ENCODE assay signal across 21 cellular contexts in genomic region chr1:85146972-85147359, GRCh38. TPM values are rescaled to one million over a fixed set of nuclear protein-coding genes. Genes with fewer than 3 reads are reported as not detected.
A peak's percentile ranks its signal among the peaks of the same experiment; 100 is the strongest.
DNase-seq lines count a peak whose midpoint lies in the region; ATAC-seq, FAIRE-seq and TF ChIP-seq lines count a peak whose summit lies in the region.
"Had no signal": no experiment of that assay in that cellular context is flagged by ENCODE, and none has a peak within 500 bp of the region (broad histone marks: within the 10 kb centered on the region; RNA-seq: fewer than 3 reads in every experiment).

No MANE protein-coding gene starts in this region.

- H3K9me3 ChIP-seq in H1 (ENCODE audit: insufficient read depth in 2 of 2, low read depth in 1 of 2, low read length in 1 of 2) (no peaks in the 10 kb centered on the region), neural progenitor cell (ENCODE audit: low read depth) (no peaks in the 10 kb centered on the region), tibial nerve (no peaks in the 10 kb centered on the region)
- H3K9me3 ChIP-seq: right atrium auricular region had no signal

- no peaks in the 10 kb centered on the region for H3K27me3 ChIP-seq in H1 (replicated peaks in 1 of 4; ENCODE audit: control insufficient read depth in 3 of 4, extremely low read depth in 1 of 4, insufficient read depth in 3 of 4, low read length in 3 of 4)
- no peaks in the 10 kb centered on the region for H3K27me3 ChIP-seq in neural progenitor cell
- no peaks in the 10 kb centered on the region for H3K27me3 ChIP-seq in tibial nerve
- H3K27me3 ChIP-seq: right atrium auricular region had no signal

- H3K4me1 ChIP-seq in H1 (replicated peaks in 1 of 4; ENCODE audit: control insufficient read depth in 3 of 4, insufficient read depth in 4 of 4, low read length in 3 of 4) (peaks cover 3 to 14% (median 10%) of the 10 kb centered on the region in 4 experiments; a peak in 5 of 7 replicates), neural progenitor cell (peaks cover 11% of the 10 kb centered on the region), tibial nerve (no peaks in the 10 kb centered on the region)

- in situ Hi-C loops in G401 (cut with HindIII; ENCODE audit: low sequenced_read_pairs): no loop called here

- no peak overlapping the region for H2BK15ac ChIP-seq in H1 (ENCODE audit: low read length)

- no peaks in the 10 kb centered on the region for H3K23me2 ChIP-seq in H1 (ENCODE audit: low read depth, low read length)

- FAIRE-seq in H1 (lab: Jason Lieb, UNC): no peak
- FAIRE-seq: TTC549 had no signal

- H3K9ac ChIP-seq in H1 (replicated peaks in 1 of 4; ENCODE audit: extremely low read depth in 1 of 4, low read depth in 3 of 4, low read length in 3 of 4) (no peak overlapping the region), neural progenitor cell (no peak overlapping the region)

- POLR2A ChIA-PET in H1 (lab: Charles Lee; ENCODE audit: partially characterized antibody): no interaction called here

- H3K79me1 ChIP-seq in H1 (ENCODE audit: low read depth, low read length): no peaks in the 10 kb centered on the region

- no peaks in the 10 kb centered on the region for H3K36me3 Mint-ChIP-seq in neural progenitor cell
- H3K36me3 Mint-ChIP-seq: naive B cell; stimulated activated naive B cell treated with anti-CD40 and anti-IgM and Interleukin-4, amounts not matched to agents 10 μg/mL and 1 μg/mL and 100 μg/mL, for 72 hours had no signal

- H3K27me3 Mint-ChIP-seq in neural progenitor cell (ENCODE audit: insufficient read depth, low read depth): no peaks in the 10 kb centered on the region
- no peaks in the 10 kb centered on the region for H3K27me3 Mint-ChIP-seq in stimulated activated naive CD8-positive, alpha-beta T cell treated with anti-CD3 and anti-CD28 coated beads, Interleukin-15, amount 100 ng/mL, for 72 hours

- H4K8ac ChIP-seq in H1 (ENCODE audit: extremely low read depth, insufficient read depth, low read length): no peak overlapping the region

- no peak overlapping the region for H3K56ac ChIP-seq in H1 (replicated peaks; ENCODE audit: insufficient read length, low read depth, low read length)

- H3K4me2 ChIP-seq in H1 (ENCODE audit: insufficient read depth in 1 of 2, low read depth in 2 of 2, low read length in 2 of 2) (no peak overlapping the region), neural progenitor cell (no peak overlapping the region)

- no peaks in the 10 kb centered on the region for H3K36me3 ChIP-seq in H1 (ENCODE audit: control insufficient read depth in 2 of 4, insufficient read depth in 4 of 4, low read length in 3 of 4)
- no peaks in the 10 kb centered on the region for H3K36me3 ChIP-seq in neural progenitor cell
- H3K36me3 ChIP-seq in tibial nerve: no peaks in the 10 kb centered on the region
- H3K36me3 ChIP-seq: right atrium auricular region had no signal

- H3K4me3 ChIP-seq in H1 (ENCODE audit: extremely low read depth in 1 of 4, insufficient read depth in 2 of 4, low read depth in 3 of 4, low read length in 4 of 4) (no peak overlapping the region), neural progenitor cell (no peak overlapping the region), tibial nerve (no peak overlapping the region)
- H3K4me3 ChIP-seq: right atrium auricular region had no signal

- peaks cover 36% of the 10 kb centered on the region for H3K4me1 Mint-ChIP-seq in neural progenitor cell
- H3K4me1 Mint-ChIP-seq in stimulated activated naive CD8-positive, alpha-beta T cell treated with anti-CD3 and anti-CD28 coated beads, Interleukin-15, amount 100 ng/mL, for 72 hours: peaks cover 35% of the 10 kb centered on the region
- H3K4me1 Mint-ChIP-seq: naive B cell had no signal

- no peak for ATAC-seq in stimulated activated naive CD8-positive, alpha-beta T cell treated with anti-CD3 and anti-CD28 coated beads, Interleukin-15, amount 100 ng/mL, for 72 hours
- ATAC-seq: activated CD8-positive, alpha-beta T cell treated with anti-CD3 and anti-CD28 coated beads, Interleukin-2, amount 10 ng/mL, durations not matched to agents 7 days and 5 days; left cardiac atrium; stimulated activated naive B cell treated with anti-CD40 and anti-IgM and Interleukin-4, amounts not matched to agents 10 μg/mL and 1 μg/mL and 100 μg/mL, for 72 hours had no signal

- no peak overlapping the region for H3K4ac ChIP-seq in H1 (replicated peaks; ENCODE audit: insufficient read length, low read depth, low read length)

- DNase-seq in ELR (ENCODE audit: low read depth): peak; percentile 43
- peak; percentile 47 to 52 for DNase-seq in NCI-H526 (lab: John Stamatoyannopoulos, UW)
- DNase-seq in H1 (ENCODE audit: low read depth in 1 of 2, low spot score in 2 of 2): no peak
- DNase-seq in neural progenitor cell (ENCODE audit: low spot score): no peak
- no peak for DNase-seq in G401 (ENCODE audit: low spot score)
- no peak for DNase-seq in tibial nerve (ENCODE audit: low spot score in 2 of 2)
- no peak for DNase-seq in NCI-H146 (lab: John Stamatoyannopoulos, UW)
- no peak for DNase-seq in stimulated activated naive CD8-positive, alpha-beta T cell treated with anti-CD3 and anti-CD28 coated beads, Interleukin-15, amount 100 ng/mL, for 72 hours
- DNase-seq: activated CD8-positive, alpha-beta T cell treated with anti-CD3 and anti-CD28 coated beads, Interleukin-2, amount 10 ng/mL, durations not matched to agents 7 days and 5 days; aorta; left cardiac atrium; naive B cell; NCI-H1694; NCI-H69; SHP77; stimulated activated CD4-positive, alpha-beta T cell treated with anti-CD3 and anti-CD28 coated beads, Interleukin-4, amount 100 ng/mL, for 1 hour; stimulated activated naive B cell treated with anti-CD40 and anti-IgM and Interleukin-4, amounts not matched to agents 10 μg/mL and 1 μg/mL and 100 μg/mL, for 72 hours had no signal

- H4K20me1 ChIP-seq in H1 (replicated peaks in 1 of 2; ENCODE audit: control insufficient read depth in 1 of 2, insufficient read depth in 2 of 2, low read length in 2 of 2) (no peaks in the 10 kb centered on the region), neural progenitor cell (ENCODE audit: low read depth) (no peaks in the 10 kb centered on the region)

- no peak overlapping the region for H3K14ac ChIP-seq in H1 (ENCODE audit: insufficient read length)

- no peak overlapping the region for H3K4me3 Mint-ChIP-seq in neural progenitor cell
- no peak overlapping the region for H3K4me3 Mint-ChIP-seq in stimulated activated naive CD8-positive, alpha-beta T cell treated with anti-CD3 and anti-CD28 coated beads, Interleukin-15, amount 100 ng/mL, for 72 hours
- H3K4me3 Mint-ChIP-seq: activated CD8-positive, alpha-beta T cell treated with anti-CD3 and anti-CD28 coated beads, Interleukin-2, amount 10 ng/mL, durations not matched to agents 7 days and 5 days; IgD-negative memory B cell; naive B cell; stimulated activated naive B cell treated with anti-CD40 and anti-IgM and Interleukin-4, amounts not matched to agents 10 μg/mL and 1 μg/mL and 100 μg/mL, for 72 hours had no signal

- H2BK5ac ChIP-seq in H1 (ENCODE audit: low read depth, low read length): no peak overlapping the region

- H3K27ac Mint-ChIP-seq in neural progenitor cell: no peak overlapping the region
- no peak overlapping the region for H3K27ac Mint-ChIP-seq in stimulated activated naive CD8-positive, alpha-beta T cell treated with anti-CD3 and anti-CD28 coated beads, Interleukin-15, amount 100 ng/mL, for 72 hours
- H3K27ac Mint-ChIP-seq: activated CD8-positive, alpha-beta T cell treated with anti-CD3 and anti-CD28 coated beads, Interleukin-2, amount 10 ng/mL, durations not matched to agents 7 days and 5 days; activated T-helper 2 cell treated with anti-CD3 and anti-CD28 coated beads, Interferon-gamma antibody, Interleukin-2, Interleukin-4, amounts not matched to agents 10 μg/mL and 5 μg/mL and 100 μg/mL, durations not matched to agents 14 hours and 24 hours and 36 hours; IgD-negative memory B cell; naive B cell had no signal

- H2BK20ac ChIP-seq in H1 (ENCODE audit: low read length): no peak overlapping the region

- TF ChIP-seq RAD21 in H1 (IDR thresholded peaks at IDR 0.05 in 1 of 2, conservative IDR thresholded peaks at IDR 0.05 in 1 of 2; ENCODE audit: low read depth in 2 of 2, low read length in 2 of 2): no peak

- TF ChIP-seq POLR2A in H1 (IDR thresholded peaks at IDR 0.05; ENCODE audit: control extremely low read depth in 1 of 2, low read depth in 2 of 2, low read length in 2 of 2) (no peak), tibial nerve (IDR thresholded peaks at IDR 0.05) (no peak)

- no peaks in the 10 kb centered on the region for H3F3A ChIP-seq in neural progenitor cell (ENCODE audit: low read depth)

- no peak overlapping the region for H2BK120ac ChIP-seq in H1 (replicated peaks; ENCODE audit: low read depth, low read length)

- TF ChIP-seq EP300 in H1 (IDR thresholded peaks at IDR 0.05; ENCODE audit: borderline replicate concordance in 1 of 2, low read depth in 2 of 2, low read length in 2 of 2): no peak
- TF ChIP-seq EP300 in tibial nerve (IDR thresholded peaks at IDR 0.05): no peak

- CTCF ChIA-PET in H1 (lab: Charles Lee; ENCODE audit: partially characterized antibody): interaction anchor here (1.0 kb wide), 1 partner anchor 13 kb away, joined by 3 read pairs; no protein-coding TSS in a partner anchor

- H3K9me3 Mint-ChIP-seq in neural progenitor cell: no peaks in the 10 kb centered on the region
- no peaks in the 10 kb centered on the region for H3K9me3 Mint-ChIP-seq in stimulated activated naive CD8-positive, alpha-beta T cell treated with anti-CD3 and anti-CD28 coated beads, Interleukin-15, amount 100 ng/mL, for 72 hours
- H3K9me3 Mint-ChIP-seq: activated T-helper 2 cell treated with anti-CD3 and anti-CD28 coated beads, Interferon-gamma antibody, Interleukin-2, Interleukin-4, amounts not matched to agents 10 μg/mL and 5 μg/mL and 100 μg/mL, durations not matched to agents 14 hours and 24 hours and 36 hours; naive B cell had no signal

- H3K23ac ChIP-seq in H1 (ENCODE audit: insufficient read length): no peak overlapping the region

- no peak overlapping the region for H4K91ac ChIP-seq in H1 (replicated peaks; ENCODE audit: insufficient read length, low read length)

- no peak overlapping the region for H3K27ac ChIP-seq in H1 (ENCODE audit: low read depth, low read length)
- no peak overlapping the region for H3K27ac ChIP-seq in neural progenitor cell
- no peak overlapping the region for H3K27ac ChIP-seq in tibial nerve
- H3K27ac ChIP-seq: right atrium auricular region had no signal

- H3K79me2 ChIP-seq in H1 (ENCODE audit: control insufficient read depth in 1 of 2, insufficient read depth in 2 of 2, low read length in 2 of 2): no peaks in the 10 kb centered on the region
- H3K79me2 ChIP-seq in neural progenitor cell (ENCODE audit: low read depth): no peaks in the 10 kb centered on the region

- TF ChIP-seq CTCF in H1 (IDR thresholded peaks at IDR 0.05; ENCODE audit: control extremely low read depth in 1 of 3, insufficient read depth in 1 of 3, low read depth in 1 of 3, low read length in 3 of 3) (peak in 1 of 3 experiments; percentile 29; a peak in 1 of 4 replicates), neural progenitor cell (IDR thresholded peaks at IDR 0.05) (peak; percentile 29), tibial nerve (IDR thresholded peaks at IDR 0.05) (no peak)

- no peak overlapping the region for H3K18ac ChIP-seq in H1 (ENCODE audit: extremely low read depth, low read length)

- no peak overlapping the region for H2AFZ ChIP-seq in H1 (ENCODE audit: low read length)
- no peak overlapping the region for H2AFZ ChIP-seq in neural progenitor cell (replicated peaks)

- no peak overlapping the region for H4K5ac ChIP-seq in H1 (ENCODE audit: insufficient read length, low read depth, low read length)

- H2BK12ac ChIP-seq in H1 (ENCODE audit: low read depth, low read length): no peak overlapping the region

- H2AK5ac ChIP-seq in H1 (ENCODE audit: low read depth, low read length): no peak overlapping the region

RNA-seq across cellular contexts. Expression of gene SYDE2, which starts 53.9 kb away (rescaled TPM):
- total RNA-seq in H1 (2021; fragmentation: NEBNext Ultra II Directional; extraction: Animal tissue kit (Norgen Biotek cat#: 25700)): 12.7 and 14.6 TPM in 2 replicates
- polyA plus RNA-seq in H1 (2011; rRNA removed): 1.6 and 2.1 TPM in 2 replicates
- 2.8 TPM for polyA plus RNA-seq in H1 (2011; cell fraction: cytosol; rRNA removed)
- polyA plus RNA-seq in H1 (2011; cell fraction: nucleus; rRNA removed): 2.9 TPM
- polyA plus RNA-seq in H1 (2012, experiment 1 of 2): 1.7 to 3.3 TPM (median 2.5 TPM) in 4 replicates
- polyA plus RNA-seq in H1 (2012, experiment 2 of 2): 0.25 TPM
- polyA plus RNA-seq in H1 (2013, experiment 1 of 2): 4.5 TPM
- polyA plus RNA-seq in H1 (2013, experiment 2 of 2): 4.1 TPM
- 13.9 and 15.8 TPM in 2 replicates for polyA minus RNA-seq in H1 (2011; rRNA and poly(A)+ RNA removed)
- polyA minus RNA-seq in H1 (2011; cell fraction: cytosol; rRNA and poly(A)+ RNA removed): 8.4 TPM
- 18.5 TPM for polyA minus RNA-seq in H1 (2011; cell fraction: nucleus; rRNA and poly(A)+ RNA removed)
- 10.9 and 12.0 TPM in 2 replicates for total RNA-seq in neural progenitor cell (ENCODE audit: low replicate concordance)
- 9.2 and 12.0 TPM in 2 replicates for total RNA-seq in G401 (2014; rRNA removed; shearing (Covaris generic))
- 10 to 100 TPM; 10.5 to 12.9 (median 11.1) TPM for total RNA-seq in tibial nerve

Comparison
In these comparisons a context has a peak if more than half of its experiments do, and no peak if none do; other contexts are left out.
1. DNase-seq: peak in ELR (single experiment) and NCI-H526 (2 of 2); none in H1 (0 of 2), neural progenitor cell (single experiment), G401 (single experiment), tibial nerve (0 of 2), NCI-H146 (single experiment) and stimulated activated naive CD8-positive, alpha-beta T cell treated with anti-CD3 and anti-CD28 coated beads, Interleukin-15, amount 100 ng/mL, for 72 hours (0 of 2).